In the genomic region with DNA sequence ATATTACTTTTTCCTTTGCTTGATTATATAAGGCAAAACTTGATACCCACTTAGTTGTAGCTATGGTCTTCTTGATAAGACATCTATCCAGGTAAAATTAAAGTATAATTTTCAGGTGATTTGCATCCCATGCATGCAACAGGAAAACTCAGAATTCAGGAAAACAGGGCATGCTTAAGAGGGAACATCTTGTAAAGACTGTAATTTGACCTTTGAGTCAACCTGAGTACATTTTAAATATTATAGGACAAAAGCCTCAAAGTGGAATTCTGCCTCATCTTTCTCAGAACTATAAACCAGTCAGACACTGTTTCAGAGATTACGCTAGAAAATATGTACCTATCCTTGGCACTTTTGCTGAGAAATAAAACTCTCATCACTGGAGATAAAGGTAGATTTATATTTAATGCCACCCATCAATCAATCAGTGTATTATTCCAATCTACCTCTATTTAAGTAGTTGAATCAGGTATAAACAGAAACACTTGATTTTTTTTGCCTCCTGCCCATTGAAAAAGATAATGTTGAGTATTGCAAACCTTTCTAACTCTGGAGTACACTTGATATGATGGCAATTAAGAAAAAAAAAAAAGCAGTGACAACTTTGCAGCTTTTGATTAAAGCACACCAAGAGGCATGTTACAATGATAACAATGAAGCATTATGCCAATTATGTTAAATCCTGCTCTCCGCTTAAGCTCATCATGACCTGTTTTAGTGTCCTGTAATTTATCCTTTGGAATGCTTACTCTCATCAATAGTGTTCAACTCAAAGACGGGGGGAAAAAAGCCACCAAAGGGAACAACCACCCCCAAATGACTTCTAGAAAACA, we compare ENCODE assay signal across 8 cellular contexts. TPM values are rescaled to one million over a fixed set of nuclear protein-coding genes. Genes with fewer than 3 reads are reported as not detected.
DNase-seq lines count a peak whose midpoint lies in the region; ATAC-seq and TF ChIP-seq lines count a peak whose summit lies in the region.

No MANE protein-coding gene starts in this region.

- intact Hi-C loops in CD8-positive, alpha-beta T cell (cut with DNase I, micrococcal nuclease): loop anchor here (2.0 to 10.0 kb wide), 9 partner anchors 161 to 1267 kb away; a partner anchor contains a TSS
- intact Hi-C loops in dorsolateral prefrontal cortex (cut with DNase I): loop anchor here (5.0 to 10.0 kb wide), 5 partner anchors 103 to 513 kb away; a partner anchor contains a TSS

- H3K9me3 Mint-ChIP-seq in CD8-positive, alpha-beta T cell: no peaks in the 10 kb centered on the region

- peak overlapping the region; percentile 98 for H3K4me3 Mint-ChIP-seq in CD8-positive, alpha-beta T cell

- no peak for TF ChIP-seq CTCF in CD8-positive, alpha-beta T cell (IDR thresholded peaks at IDR 0.05)
- TF ChIP-seq CTCF in MM.1S (IDR thresholded peaks at IDR 0.05; ENCODE audit: low read length) (no peak), dorsolateral prefrontal cortex (IDR thresholded peaks at IDR 0.05 in 54 of 56, conservative IDR thresholded peaks at IDR 0.05 in 2 of 56; ENCODE audit: low read depth in 1 of 56, partially characterized antibody in 56 of 56) (peak in 1 of 56 donors; percentile 6)

- H3K27ac ChIP-seq in CD8-positive, alpha-beta T cell (ENCODE audit: low read depth, low read length): peak overlapping the region; percentile 17
- H3K27ac ChIP-seq in MM.1S (ENCODE audit: low read length) (peak overlapping the region; percentile 72; the same call in 1 of the 2 replicates), dorsolateral prefrontal cortex (peak overlapping the region in 47 of 59 donors; percentile 19 to 99 (median 96))

- peak overlapping the region; percentile 72 for H3K4me2 ChIP-seq in MM.1S (ENCODE audit: low read depth, low read length)

- no peaks in the 10 kb centered on the region for H3K36me3 ChIP-seq in CD8-positive, alpha-beta T cell (ENCODE audit: insufficient read depth, low read length)
- H3K36me3 ChIP-seq in MM.1S (replicated peaks; ENCODE audit: insufficient read depth, low read length) (no peaks in the 10 kb centered on the region), neuron (ENCODE audit: insufficient read depth, low read length) (peaks cover 26% of the 10 kb centered on the region)

- H3K27me3 Mint-ChIP-seq in CD8-positive, alpha-beta T cell (ENCODE audit: low read depth): no peaks in the 10 kb centered on the region

- H3K79me2 ChIP-seq in MM.1S (ENCODE audit: low read length): peaks cover 33% of the 10 kb centered on the region

- H3K36me3 Mint-ChIP-seq in CD8-positive, alpha-beta T cell: peaks cover 42% of the 10 kb centered on the region

- ATAC-seq in CD8-positive, alpha-beta T cell: no peak
- ATAC-seq in HG02852 (IDR thresholded peaks at IDR 0.05; ENCODE audit: unreplicated experiment) (no peak), GM18517 (IDR thresholded peaks at IDR 0.05; ENCODE audit: unreplicated experiment) (no peak)

- peak overlapping the region; percentile 39; the same call in 1 of the 2 replicates for H3K9ac ChIP-seq in MM.1S (ENCODE audit: low read length)

- peaks cover 55% of the 10 kb centered on the region for H3K4me1 Mint-ChIP-seq in CD8-positive, alpha-beta T cell (ENCODE audit: low read depth)

- H3K27ac Mint-ChIP-seq in CD8-positive, alpha-beta T cell: peak overlapping the region; percentile 98

- CTCF ChIA-PET in CD8-positive, alpha-beta T cell (lab: Charles Lee): interaction anchor here (0.6 to 4.6 kb wide), 14 partner anchors 7 to 557 kb away, joined by 3 to 62 read pairs (median 3); a partner anchor contains a TSS

- no peak for DNase-seq in CD8-positive, alpha-beta T cell
- no peak for DNase-seq in MM.1S
- no peak for DNase-seq in dorsolateral prefrontal cortex
- DNase-seq in activated CD8-positive, alpha-beta memory T cell treated with anti-CD3 and anti-CD28 coated beads for 24 hours: no peak
- no peak for DNase-seq in NCI-H526 treated with DMSO at 0.1 percent for 48 hours (lab: John Stamatoyannopoulos, UW)

- peaks cover 47% of the 10 kb centered on the region for H3F3A ChIP-seq in MM.1S (ENCODE audit: insufficient read depth, low read length)

- H3K4me1 ChIP-seq in CD8-positive, alpha-beta T cell (ENCODE audit: insufficient read depth, low read length): peaks cover 36% of the 10 kb centered on the region
- H3K4me1 ChIP-seq in MM.1S (ENCODE audit: low read length) (peaks cover 31% of the 10 kb centered on the region), neuron (ENCODE audit: insufficient read depth, low read length) (peaks cover 55% of the 10 kb centered on the region)

- H3K9me2 ChIP-seq in MM.1S (replicated peaks; ENCODE audit: insufficient read depth, low read length): no peaks in the 10 kb centered on the region

- H3K4me3 ChIP-seq in CD8-positive, alpha-beta T cell (ENCODE audit: low read depth, low read length): peak overlapping the region; percentile 22
- H3K4me3 ChIP-seq in MM.1S (ENCODE audit: low read length) (peak overlapping the region; percentile 98), dorsolateral prefrontal cortex (peak overlapping the region in 58 of 59 donors; percentile 22 to 98 (median 87)), neuron (ENCODE audit: low read length) (peak overlapping the region; percentile 75)

- H3K9me3 ChIP-seq in CD8-positive, alpha-beta T cell (ENCODE audit: low read length): no peaks in the 10 kb centered on the region
- H3K9me3 ChIP-seq in MM.1S (replicated peaks; ENCODE audit: insufficient read depth, low read length) (no peaks in the 10 kb centered on the region), neuron (ENCODE audit: low read length) (no peaks in the 10 kb centered on the region)

- no peaks in the 10 kb centered on the region; the same call in 1 of the 2 replicates for H4K20me1 ChIP-seq in MM.1S (ENCODE audit: insufficient read depth, low read length)

- no peaks in the 10 kb centered on the region for H3K27me3 ChIP-seq in CD8-positive, alpha-beta T cell (ENCODE audit: insufficient read depth, low read length)
- H3K27me3 ChIP-seq in MM.1S (replicated peaks; ENCODE audit: insufficient read depth, low read length) (no peaks in the 10 kb centered on the region), dorsolateral prefrontal cortex (no peaks in the 10 kb centered on the region), neuron (ENCODE audit: insufficient read depth, low read length) (no peaks in the 10 kb centered on the region)

- POLR2A ChIA-PET in CD8-positive, alpha-beta T cell (lab: Charles Lee): interaction anchor here (0.8 to 3.8 kb wide), 2 partner anchors 152 to 235 kb away, joined by 3 to 25 read pairs; no protein-coding TSS in a partner anchor

- H2AFZ ChIP-seq in MM.1S (ENCODE audit: low read length) (no peak overlapping the region), neuron (ENCODE audit: low read depth, low read length) (no peak overlapping the region)

RNA-seq across cellular contexts. Expression of a gene that starts 2.8 kb away (rescaled TPM):
- 100 to 1,000 TPM; 138 to 141 TPM for total RNA-seq in CD8-positive, alpha-beta T cell
- 100 to 1,000 TPM in 2 of 120 experiments, 10 to 100 TPM in 118; 15.6 to 110 (median 54.9) TPM for total RNA-seq in dorsolateral prefrontal cortex

Comparison
In these comparisons a context has a peak if more than half of its experiments do, and no peak if none do; other contexts are left out.
1. H3K27ac ChIP-seq: peak in every context shown above with its lines; median percentile 96 in dorsolateral prefrontal cortex; 72 in MM.1S; 17 in CD8-positive, alpha-beta T cell.
2. H3K4me3 ChIP-seq: peak in every context shown above with its lines; median percentile 98 in MM.1S; 87 in dorsolateral prefrontal cortex; 75 in neuron; 22 in CD8-positive, alpha-beta T cell.